Comparison of ENCODE assay signal across 8 cellular contexts in the genomic region with DNA sequence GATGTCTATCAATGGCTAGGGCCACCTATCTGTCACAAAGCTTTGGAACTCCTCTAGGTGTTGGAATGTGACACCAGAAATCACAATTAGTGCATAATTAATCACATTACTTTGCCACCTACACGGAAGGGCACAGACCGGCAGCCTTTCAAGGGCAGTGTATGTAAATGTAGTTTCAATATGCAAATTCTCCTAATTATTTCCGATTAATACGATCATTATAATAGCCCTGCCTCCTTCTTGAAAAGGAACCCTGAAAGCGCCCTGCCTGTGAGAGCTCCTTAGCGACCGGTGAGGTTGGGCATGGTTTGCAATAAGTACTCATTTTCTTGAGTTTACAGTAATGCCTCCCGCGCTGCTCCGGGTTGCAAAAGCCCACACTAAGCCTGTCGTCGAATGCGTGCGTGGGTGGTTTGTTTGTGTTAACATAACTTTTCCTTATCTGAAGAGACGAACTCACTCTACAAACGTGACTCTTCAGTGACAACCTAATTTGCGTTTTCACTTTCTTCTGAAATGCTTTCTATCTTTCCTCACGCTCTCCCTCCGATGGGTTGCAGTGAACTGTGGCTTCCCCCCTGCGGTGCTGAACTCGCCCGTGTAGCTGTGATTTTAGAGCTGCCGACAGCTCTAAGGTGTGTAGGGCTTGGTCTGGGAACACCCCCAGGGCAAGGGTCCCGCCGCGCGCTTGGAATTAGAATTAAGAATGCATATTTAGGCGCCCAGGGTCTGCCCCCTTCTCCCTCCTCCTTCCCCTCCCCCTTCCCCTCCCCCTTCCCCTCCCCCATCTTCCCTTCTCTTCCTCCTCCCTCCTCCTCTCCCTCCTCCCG. TPM values are rescaled to one million over a fixed set of nuclear protein-coding genes. Genes with fewer than 3 reads are reported as not detected.
DNase-seq lines count a peak whose midpoint lies in the region; ATAC-seq and TF ChIP-seq lines count a peak whose summit lies in the region.

No MANE protein-coding gene starts in this region.

- ATAC-seq in HG03097 (IDR thresholded peaks at IDR 0.05; ENCODE audit: low FRiP score, unreplicated experiment) = no peak
- no peak for ATAC-seq in HG03045 (IDR thresholded peaks at IDR 0.05; ENCODE audit: unreplicated experiment)

- H3K4me3 Mint-ChIP-seq in T-helper 2 cell treated with Interferon-gamma antibody and Interleukin-4, amounts not matched to agents 5 μg/mL and 100 μg/mL, for 36 hours = peak overlapping the region; percentile 94

- peaks cover 17% of the 10 kb centered on the region for H3K27me3 Mint-ChIP-seq in T-helper 2 cell treated with Interferon-gamma antibody and Interleukin-4, amounts not matched to agents 5 μg/mL and 100 μg/mL, for 36 hours (ENCODE audit: low read depth)

- WGBS in sigmoid colon, 2 donors = 1 to 2% methylated on average over 28 of the region's 29 CpGs

- H3K36me3 ChIP-seq in ascending aorta = no peaks in the 10 kb centered on the region
- H3K36me3 ChIP-seq in sigmoid colon = no peaks in the 10 kb centered on the region

- no peaks in the 10 kb centered on the region for H3K9me3 ChIP-seq in ascending aorta
- no peaks in the 10 kb centered on the region for H3K9me3 ChIP-seq in sigmoid colon

- peak overlapping the region; percentile 75 for H3K4me3 ChIP-seq in GM08714 (ENCODE audit: low read length)
- peak overlapping the region; percentile 50 to 82 for H3K4me3 ChIP-seq in ascending aorta
- peak overlapping the region; percentile 70 to 96 (median 86) for H3K4me3 ChIP-seq in sigmoid colon

- peak overlapping the region; percentile 94 for H3K27ac Mint-ChIP-seq in T-helper 2 cell treated with Interferon-gamma antibody and Interleukin-4, amounts not matched to agents 5 μg/mL and 100 μg/mL, for 36 hours

- intact Hi-C loops in ascending aorta (cut with DNase I) = loop anchor here (1.0 to 5.0 kb wide), 5 partner anchors 156 to 679 kb away; a partner anchor contains a TSS
- intact Hi-C loops in sigmoid colon (cut with DNase I) = loop anchor here (5.0 to 10.0 kb wide), 2 partner anchors 376 to 534 kb away; no protein-coding TSS in a partner anchor

- TF ChIP-seq CTCF in ascending aorta (IDR thresholded peaks at IDR 0.05) = no peak
- TF ChIP-seq CTCF in sigmoid colon (IDR thresholded peaks at IDR 0.05) = no peak

- H3K36me3 Mint-ChIP-seq in T-helper 2 cell treated with Interferon-gamma antibody and Interleukin-4, amounts not matched to agents 5 μg/mL and 100 μg/mL, for 36 hours (ENCODE audit: low read depth) = peaks cover 27% of the 10 kb centered on the region

- H3K9me3 Mint-ChIP-seq in T-helper 2 cell treated with Interferon-gamma antibody and Interleukin-4, amounts not matched to agents 5 μg/mL and 100 μg/mL, for 36 hours = no peaks in the 10 kb centered on the region

- no peak for TF ChIP-seq EP300 in sigmoid colon (IDR thresholded peaks at IDR 0.05)

- H3K27ac ChIP-seq in ascending aorta (peak overlapping the region; percentile 99 to 100), sigmoid colon (peak overlapping the region; percentile 90 to 99 (median 98))

- no peaks in the 10 kb centered on the region for H3K27me3 ChIP-seq in ascending aorta
- H3K27me3 ChIP-seq in sigmoid colon = no peaks in the 10 kb centered on the region

- H3K4me1 Mint-ChIP-seq in T-helper 2 cell treated with Interferon-gamma antibody and Interleukin-4, amounts not matched to agents 5 μg/mL and 100 μg/mL, for 36 hours (ENCODE audit: low read depth) = peaks cover 33% of the 10 kb centered on the region

- H3K4me1 ChIP-seq in ascending aorta = peaks cover 2 to 9% of the 10 kb centered on the region in 2 donors
- H3K4me1 ChIP-seq in sigmoid colon = peaks cover 0 to 52% (median 41%) of the 10 kb centered on the region in 4 donors

- peak; percentile 87 for DNase-seq in NCI-H1694 (lab: John Stamatoyannopoulos, UW)
- DNase-seq in T-helper 2 cell treated with Interferon-gamma antibody and Interleukin-4, amounts not matched to agents 5 μg/mL and 100 μg/mL, for 36 hours (ENCODE audit: low spot score) = peak; percentile 91
- DNase-seq in ascending aorta (ENCODE audit: low spot score in 2 of 2) = peak in 1 of 2 donors; percentile 91
- DNase-seq in hippocampal formation (lab: John Stamatoyannopoulos, UW) = peak; percentile 53 to 67
- DNase-seq in sigmoid colon = peak; percentile 82

- TF ChIP-seq POLR2A in sigmoid colon (IDR thresholded peaks at IDR 0.05) = no peak

RNA-seq across cellular contexts. Expression of a gene that starts 0.7 kb away (rescaled TPM):
- 752 TPM for total RNA-seq in ascending aorta
- total RNA-seq in sigmoid colon = 100 to 1,000 TPM; 376 to 615 (median 527) TPM
- 100 to 1,000 TPM; 154 to 306 (median 224) TPM for polyA plus RNA-seq in sigmoid colon
